In genomic region chr3:172655388-172655787, GRCh38 we compare ENCODE assay signal across 23 cellular contexts. TPM values are rescaled to one million over a fixed set of nuclear protein-coding genes. Genes with fewer than 3 reads are reported as not detected.
A peak's percentile ranks its signal among the peaks of the same experiment; 100 is the strongest.
DNase-seq lines count a peak whose midpoint lies in the region; ATAC-seq, FAIRE-seq and TF ChIP-seq lines count a peak whose summit lies in the region.
"Had no signal": no experiment of that assay in that cellular context is flagged by ENCODE, and none has a peak within 500 bp of the region (broad histone marks: within the 10 kb centered on the region; RNA-seq: fewer than 3 reads in every experiment).

No MANE protein-coding gene starts in this region.

- H3K4me2 ChIP-seq in HepG2 (ENCODE audit: low read depth, low read length) (no peak overlapping the region), H1 (ENCODE audit: insufficient read depth in 1 of 2, low read depth in 2 of 2, low read length in 2 of 2) (no peak overlapping the region)
- H3K4me2 ChIP-seq: A549; BLaER1 treated with 17β-estradiol and CSF1 and Interleukin-3, amounts not matched to agents 10 nM and 100 nM had no signal

- 0 out of 2 replicates have a peak, but pooled peaks cover 2% of the 10 kb centered on the region for H4K20me1 ChIP-seq in HepG2 (ENCODE audit: insufficient read depth, low read length)
- H4K20me1 ChIP-seq in H1 (replicated peaks in 1 of 2; ENCODE audit: control insufficient read depth in 1 of 2, insufficient read depth in 2 of 2, low read length in 2 of 2), result no peaks in the 10 kb centered on the region
- H4K20me1 ChIP-seq: BLaER1 treated with 17β-estradiol and CSF1 and Interleukin-3, amounts not matched to agents 10 nM and 100 nM had no signal

- DNase-seq in HepG2 (ENCODE audit: low spot score) (peak; percentile 41), right lobe of liver (no peak), Panc1 (ENCODE audit: low read depth, low spot score) (no peak), H1 (ENCODE audit: low read depth in 1 of 2, low spot score in 2 of 2) (no peak), immature natural killer cell (peak in 2 of 3 donors; percentile 28 to 44)
- no peak for DNase-seq in stimulated activated naive CD8-positive, alpha-beta T cell treated with anti-CD3 and anti-CD28 coated beads, Interleukin-15, Interleukin-2, amounts not matched to agents 100 U/mL and 50 U/mL, for 24 hours
- DNase-seq: AML-193; Caco-2; Calu3; CD4-positive, alpha-beta T cell; CD8-positive, alpha-beta T cell; DMS79 treated with DMSO at 0.1 percent for 48 hours; GF-D8 had no signal

- BruUV-seq in HepG2 (replicated peaks; lab: Mats Ljungman, UMichigan) (no TSS peak), Panc1 (replicated peaks; lab: Mats Ljungman, UMichigan) (no TSS peak)

- H4K91ac ChIP-seq in H1 (replicated peaks; ENCODE audit: insufficient read length, low read length), result no peak overlapping the region

- TF ChIP-seq RAD21 in HepG2 (CRISPR knock-in tag; IDR thresholded peaks at IDR 0.05) (no peak), H1 (IDR thresholded peaks at IDR 0.05 in 1 of 2, conservative IDR thresholded peaks at IDR 0.05 in 1 of 2; ENCODE audit: low read depth in 2 of 2, low read length in 2 of 2) (no peak)

- WGBS in HepG2 (ENCODE audit: low lambda C conversion rate), result 74% methylated on average over 5 of the region's 5 CpGs
- 94% methylated on average over 5 of the region's 5 CpGs for WGBS in right lobe of liver (ENCODE audit: insufficient coverage, low coverage, low lambda C conversion rate, missing lambda C conversion rate)
- WGBS in H1 (ENCODE audit: extremely low coverage in 1 of 2, insufficient coverage in 1 of 2, insufficient read length in 1 of 2, insufficient replicate concordance in 2 of 2, low coverage in 1 of 2, low lambda C conversion rate in 2 of 2, missing lambda C conversion rate in 1 of 2), 2 experiments, result 90% methylated on average over 5 of the region's 5 CpGs; no CpG with 5 or more reads in 1 of the 2 experiments

- CTCF ChIA-PET in HepG2 (lab: Yijun Ruan, JAX; ENCODE audit: low intra/inter-chr PET ratio, low total read pairs) (no interaction called here), Panc1 (lab: Charles Lee) (no interaction called here), H1 (lab: Charles Lee; ENCODE audit: partially characterized antibody) (interaction anchor here (1.3 to 4.8 kb wide), 3 partner anchors 11 to 314 kb away, joined by 3 to 23 read pairs (median 3); no protein-coding TSS in a partner anchor)

- no peaks in the 10 kb centered on the region for H3K9me3 Mint-ChIP-seq in immature natural killer cell
- H3K9me3 Mint-ChIP-seq: CD4-positive, alpha-beta T cell; CD8-positive, alpha-beta T cell had no signal

- TF ChIP-seq EP300 in HepG2 (IDR thresholded peaks at IDR 0.05; ENCODE audit: low read depth in 2 of 2, low read length in 2 of 2) (no peak), HepG2 (CRISPR knock-in tag; IDR thresholded peaks at IDR 0.05; ENCODE audit: borderline replicate concordance) (no peak), H1 (IDR thresholded peaks at IDR 0.05; ENCODE audit: borderline replicate concordance in 1 of 2, low read depth in 2 of 2, low read length in 2 of 2) (no peak)

- no peak overlapping the region for H3K56ac ChIP-seq in H1 (replicated peaks; ENCODE audit: insufficient read length, low read depth, low read length)

- H3K18ac ChIP-seq in H1 (ENCODE audit: extremely low read depth, low read length), result no peak overlapping the region

- no peak overlapping the region for H2BK15ac ChIP-seq in H1 (ENCODE audit: low read length)

- no peak overlapping the region for H3K14ac ChIP-seq in H1 (ENCODE audit: insufficient read length)

- H3K79me2 ChIP-seq in HepG2 (ENCODE audit: insufficient read depth, low read length) (no peaks in the 10 kb centered on the region), H1 (ENCODE audit: control insufficient read depth in 1 of 2, insufficient read depth in 2 of 2, low read length in 2 of 2) (no peaks in the 10 kb centered on the region)

- no peak overlapping the region for H3K27ac Mint-ChIP-seq in immature natural killer cell
- H3K27ac Mint-ChIP-seq: B cell; CD4-positive, alpha-beta T cell; CD8-positive, alpha-beta T cell had no signal

- no peak overlapping the region for H3K4me3 Mint-ChIP-seq in immature natural killer cell
- H3K4me3 Mint-ChIP-seq: B cell; CD4-positive, alpha-beta T cell; CD8-positive, alpha-beta T cell had no signal

- H3K27ac ChIP-seq in HepG2 (ENCODE audit: extremely low read length, insufficient read depth, low read length) (no peak overlapping the region), right lobe of liver (no peak overlapping the region), Panc1 (ENCODE audit: low read length) (peak overlapping the region; percentile 20), H1 (ENCODE audit: low read depth, low read length) (no peak overlapping the region)
- H3K27ac ChIP-seq: 22Rv1; BLaER1 treated with 17β-estradiol and CSF1 and Interleukin-3, amounts not matched to agents 10 nM and 100 nM; C4-2B had no signal

- H3K23ac ChIP-seq in H1 (ENCODE audit: insufficient read length), result no peak overlapping the region

- H3K4me1 ChIP-seq in HepG2 (ENCODE audit: insufficient read depth, low read length), result peaks cover 48% of the 10 kb centered on the region
- H3K4me1 ChIP-seq in right lobe of liver, result no peaks in the 10 kb centered on the region
- peaks cover 25% of the 10 kb centered on the region for H3K4me1 ChIP-seq in Panc1 (ENCODE audit: control insufficient read depth, insufficient read depth, low read length)
- peaks cover 0 to 2% (median 1%) of the 10 kb centered on the region in 4 experiments; a peak in 3 of 7 replicates for H3K4me1 ChIP-seq in H1 (replicated peaks in 1 of 4; ENCODE audit: control insufficient read depth in 3 of 4, insufficient read depth in 4 of 4, low read length in 3 of 4)
- H3K4me1 ChIP-seq: Caco-2 had no signal

- H3K27me3 ChIP-seq in HepG2 (ENCODE audit: control insufficient read depth in 1 of 2, insufficient read depth in 2 of 2, low read length in 2 of 2) (no peaks in the 10 kb centered on the region), right lobe of liver (no peaks in the 10 kb centered on the region), Panc1 (ENCODE audit: control insufficient read depth, insufficient read depth, low read length) (no peaks in the 10 kb centered on the region), H1 (replicated peaks in 1 of 4; ENCODE audit: control insufficient read depth in 3 of 4, extremely low read depth in 1 of 4, insufficient read depth in 3 of 4, low read length in 3 of 4) (no peaks in the 10 kb centered on the region)
- H3K27me3 ChIP-seq: BLaER1 treated with 17β-estradiol and CSF1 and Interleukin-3, amounts not matched to agents 10 nM and 100 nM had no signal

- H3K36me3 ChIP-seq in HepG2 (replicated peaks in 1 of 2; ENCODE audit: control insufficient read depth in 1 of 2, insufficient read depth in 2 of 2, low read length in 2 of 2) (no peaks in the 10 kb centered on the region), right lobe of liver (no peaks in the 10 kb centered on the region), Panc1 (ENCODE audit: control insufficient read depth, insufficient read depth, low read length) (no peaks in the 10 kb centered on the region), H1 (ENCODE audit: control insufficient read depth in 2 of 4, insufficient read depth in 4 of 4, low read length in 3 of 4) (no peaks in the 10 kb centered on the region)
- H3K36me3 ChIP-seq: BLaER1 treated with 17β-estradiol and CSF1 and Interleukin-3, amounts not matched to agents 10 nM and 100 nM had no signal

- H3K27me3 Mint-ChIP-seq in immature natural killer cell (ENCODE audit: low read depth in 3 of 3), result no peaks in the 10 kb centered on the region
- H3K27me3 Mint-ChIP-seq: B cell; CD4-positive, alpha-beta T cell had no signal

- no peak overlapping the region for H3K4me3 ChIP-seq in HepG2 (replicated peaks in 1 of 3; ENCODE audit: insufficient read depth in 1 of 3, low read depth in 2 of 3, low read length in 3 of 3)
- no peak overlapping the region for H3K4me3 ChIP-seq in right lobe of liver
- no peak overlapping the region for H3K4me3 ChIP-seq in Panc1 (ENCODE audit: low read depth in 2 of 2, low read length in 2 of 2)
- no peak overlapping the region for H3K4me3 ChIP-seq in H1 (ENCODE audit: extremely low read depth in 1 of 4, insufficient read depth in 2 of 4, low read depth in 3 of 4, low read length in 4 of 4)
- H3K4me3 ChIP-seq: A549; BLaER1 treated with 17β-estradiol and CSF1 and Interleukin-3, amounts not matched to agents 10 nM and 100 nM had no signal

- no peak overlapping the region for H2AFZ ChIP-seq in HepG2 (ENCODE audit: low read length)
- no peak overlapping the region for H2AFZ ChIP-seq in H1 (ENCODE audit: low read length)

- H2BK12ac ChIP-seq in H1 (ENCODE audit: low read depth, low read length), result 0 out of 2 replicates have a peak overlapping the region, but pooled peaks have one; percentile 9

- peaks cover 3 to 13% (median 12%) of the 10 kb centered on the region in 3 donors for H3K36me3 Mint-ChIP-seq in immature natural killer cell
- H3K36me3 Mint-ChIP-seq: CD8-positive, alpha-beta T cell had no signal

- H2BK20ac ChIP-seq in H1 (ENCODE audit: low read length), result no peak overlapping the region

- H3K79me1 ChIP-seq in H1 (ENCODE audit: low read depth, low read length), result no peaks in the 10 kb centered on the region

- FAIRE-seq in HepG2 (lab: Jason Lieb, UNC), result peak; percentile 12
- no peak for FAIRE-seq in H1 (lab: Jason Lieb, UNC)
- FAIRE-seq: A549, D721Med, G401.6, GM12891 had no signal

- no peak overlapping the region for H3K4ac ChIP-seq in H1 (replicated peaks; ENCODE audit: insufficient read length, low read depth, low read length)

- no peak overlapping the region for H4K5ac ChIP-seq in H1 (ENCODE audit: insufficient read length, low read depth, low read length)

- H2BK120ac ChIP-seq in H1 (replicated peaks; ENCODE audit: low read depth, low read length), result no peak overlapping the region

- H2BK5ac ChIP-seq in H1 (ENCODE audit: low read depth, low read length), result no peak overlapping the region

- H3K9me3 ChIP-seq in HepG2 (ENCODE audit: low read length), result no peaks in the 10 kb centered on the region
- H3K9me3 ChIP-seq in right lobe of liver, result no peaks in the 10 kb centered on the region
- H3K9me3 ChIP-seq in Panc1 (ENCODE audit: control insufficient read depth, insufficient read depth, low read depth, low read length), result no peaks in the 10 kb centered on the region
- no peaks in the 10 kb centered on the region for H3K9me3 ChIP-seq in H1 (ENCODE audit: insufficient read depth in 2 of 2, low read depth in 1 of 2, low read length in 1 of 2)
- H3K9me3 ChIP-seq: A549, Caco-2 had no signal

- no peak for TF ChIP-seq CTCF in HepG2 (CRISPR knock-in tag; IDR thresholded peaks at IDR 0.05)
- TF ChIP-seq CTCF in right lobe of liver (IDR thresholded peaks at IDR 0.05), result no peak
- no peak for TF ChIP-seq CTCF in Panc1 (IDR thresholded peaks at IDR 0.05)
- no peak for TF ChIP-seq CTCF in H1 (IDR thresholded peaks at IDR 0.05; ENCODE audit: control extremely low read depth in 1 of 3, insufficient read depth in 1 of 3, low read depth in 1 of 3, low read length in 3 of 3)

- no peak overlapping the region for H2AK5ac ChIP-seq in H1 (ENCODE audit: low read depth, low read length)

- no peaks in the 10 kb centered on the region for H3K23me2 ChIP-seq in H1 (ENCODE audit: low read depth, low read length)

- H3K9ac ChIP-seq in HepG2 (ENCODE audit: insufficient read depth, low read depth, low read length), result no peak overlapping the region
- H3K9ac ChIP-seq in H1 (replicated peaks in 1 of 4; ENCODE audit: extremely low read depth in 1 of 4, low read depth in 3 of 4, low read length in 3 of 4), result no peak overlapping the region
- H3K9ac ChIP-seq: BLaER1 treated with 17β-estradiol and CSF1 and Interleukin-3, amounts not matched to agents 10 nM and 100 nM had no signal

- H3K4me1 Mint-ChIP-seq in immature natural killer cell, result peaks cover 27 to 37% of the 10 kb centered on the region in 2 donors

- in situ Hi-C loops in HepG2 (cut with HindIII; ENCODE audit: extremely low pct_ligation_motif_present, low pct_unique_long_range_greater_than_20kb) (no loop called here), Panc1 (cut with HindIII; ENCODE audit: low pct_unique_long_range_greater_than_20kb, low sequenced_read_pairs) (no loop called here)

- H4K8ac ChIP-seq in H1 (ENCODE audit: extremely low read depth, insufficient read depth, low read length), result no peak overlapping the region

- ATAC-seq in HepG2 (peak; percentile 50), right lobe of liver (no peak), Panc1 (no peak), GM18519 (IDR thresholded peaks at IDR 0.05; ENCODE audit: low FRiP score, unreplicated experiment) (no peak), HG03025 (IDR thresholded peaks at IDR 0.05; ENCODE audit: low FRiP score, unreplicated experiment) (no peak)
- ATAC-seq in stimulated activated naive CD8-positive, alpha-beta T cell treated with anti-CD3 and anti-CD28 coated beads, Interleukin-15, Interleukin-2, amounts not matched to agents 100 U/mL and 50 U/mL, for 24 hours, result no peak
- ATAC-seq: A549; CD8-positive, alpha-beta T cell had no signal

- intact Hi-C loops in HepG2 (cut with micrococcal nuclease; ENCODE audit: unreplicated experiment) (no loop called here), right lobe of liver (cut with DNase I) (no loop called here), Panc1 (cut with micrococcal nuclease; ENCODE audit: unreplicated experiment) (no loop called here)

- TF ChIP-seq POLR2A in HepG2 (IDR thresholded peaks at IDR 0.05; ENCODE audit: insufficient read depth in 1 of 2, low read depth in 2 of 2, low read length in 2 of 2), result no peak
- TF ChIP-seq POLR2A in right lobe of liver (IDR thresholded peaks at IDR 0.05), result no peak
- no peak for TF ChIP-seq POLR2A in H1 (IDR thresholded peaks at IDR 0.05; ENCODE audit: control extremely low read depth in 1 of 2, low read depth in 2 of 2, low read length in 2 of 2)

- POLR2A ChIA-PET in HepG2 (lab: Yijun Ruan, JAX), result no interaction called here
- POLR2A ChIA-PET in Panc1 (lab: Charles Lee), result no interaction called here
- POLR2A ChIA-PET in H1 (lab: Charles Lee; ENCODE audit: partially characterized antibody), result no interaction called here

RNA-seq across cellular contexts. Expression of gene NCEH1, which starts 55.5 kb away (rescaled TPM):
- 7.9 and 12.9 TPM in 2 replicates for total RNA-seq in HepG2 (2016; rRNA removed; fragmentation: Illumina TruSeq; extraction: Trizol)
- total RNA-seq in HepG2 (2016; cell fraction: cytosol; rRNA removed; fragmentation: Illumina TruSeq; extraction: Trizol; ENCODE audit: low read depth), result 1.1 and 1.2 TPM in 2 replicates
- 9.2 and 11.9 TPM in 2 replicates for total RNA-seq in HepG2 (2016; cell fraction: insoluble cytoplasmic fraction; rRNA removed; fragmentation: Illumina TruSeq; extraction: Trizol)
- total RNA-seq in HepG2 (2016; cell fraction: membrane; rRNA removed; fragmentation: Illumina TruSeq; extraction: Trizol), result 2.6 and 2.7 TPM in 2 replicates
- 13.8 and 15.3 TPM in 2 replicates for total RNA-seq in HepG2 (2016; cell fraction: nucleus; rRNA removed; fragmentation: Illumina TruSeq; extraction: Trizol)
- polyA plus RNA-seq in HepG2 (2011; rRNA removed), result 17.9 and 21.4 TPM in 2 replicates
- 14.9 and 17.6 TPM in 2 replicates for polyA plus RNA-seq in HepG2 (2011; cell fraction: cytosol; rRNA removed)
- polyA plus RNA-seq in HepG2 (2011; cell fraction: nucleus; rRNA removed), result 6.9 and 7.5 TPM in 2 replicates
- polyA plus RNA-seq in HepG2 (2012), result 22.9 and 30.2 TPM in 2 replicates
- polyA plus RNA-seq in HepG2 (2016; cell fraction: cytosol; fragmentation: Illumina TruSeq; extraction: Trizol; ENCODE audit: low read depth), result 0.27 and 0.40 TPM in 2 replicates
- 6.4 and 7.2 TPM in 2 replicates for polyA plus RNA-seq in HepG2 (2016; cell fraction: insoluble cytoplasmic fraction; fragmentation: Illumina TruSeq; extraction: Trizol; ENCODE audit: low read depth)
- polyA plus RNA-seq in HepG2 (2016; cell fraction: membrane; fragmentation: Illumina TruSeq; extraction: Trizol; ENCODE audit: low read depth), result 1.1 and 1.2 TPM in 2 replicates
- polyA plus RNA-seq in HepG2 (2016; cell fraction: nucleus; fragmentation: Illumina TruSeq; extraction: Trizol; ENCODE audit: insufficient read depth, low read depth), result 16.8 and 17.4 TPM in 2 replicates
- polyA minus RNA-seq in HepG2 (2011; rRNA and poly(A)+ RNA removed; ENCODE audit: low replicate concordance), result 52.9 and 64.7 TPM in 2 replicates
- polyA minus RNA-seq in HepG2 (2011; cell fraction: cytosol; rRNA and poly(A)+ RNA removed), result 42.9 and 44.0 TPM in 2 replicates
- 18.9 and 21.8 TPM in 2 replicates for polyA minus RNA-seq in HepG2 (2011; cell fraction: nucleus; rRNA and poly(A)+ RNA removed)
- total RNA-seq in right lobe of liver, result 10 to 100 TPM in 1 of 6 experiments, 1 to 10 TPM in 5; 1.5 to 13.0 (median 4.3) TPM
- total RNA-seq in Panc1 (2021; ENCODE audit: unreplicated experiment), result 73.0 TPM
- polyA plus RNA-seq in Panc1 (2012; ENCODE audit: insufficient read length), result 31.7 TPM
- total RNA-seq in H1 (2021; fragmentation: NEBNext Ultra II Directional; extraction: Animal tissue kit (Norgen Biotek cat#: 25700)), result 5.4 and 6.4 TPM in 2 replicates
- 1.4 and 2.2 TPM in 2 replicates for polyA plus RNA-seq in H1 (2011; rRNA removed)
- 1.2 TPM for polyA plus RNA-seq in H1 (2011; cell fraction: cytosol; rRNA removed)
- polyA plus RNA-seq in H1 (2011; cell fraction: nucleus; rRNA removed), result 1.9 TPM
- polyA plus RNA-seq in H1 (2012, experiment 1 of 2), result 1.5 to 3.1 TPM (median 2.1 TPM) in 4 replicates
- polyA plus RNA-seq in H1 (2012, experiment 2 of 2), result 0.26 TPM
- polyA plus RNA-seq in H1 (2013, experiment 1 of 2), result 5.0 TPM
- polyA plus RNA-seq in H1 (2013, experiment 2 of 2), result 5.6 TPM
- polyA minus RNA-seq in H1 (2011; rRNA and poly(A)+ RNA removed), result 6.1 and 6.2 TPM in 2 replicates
- 2.6 TPM for polyA minus RNA-seq in H1 (2011; cell fraction: cytosol; rRNA and poly(A)+ RNA removed)
- polyA minus RNA-seq in H1 (2011; cell fraction: nucleus; rRNA and poly(A)+ RNA removed), result 8.0 TPM
- 1 to 10 TPM; 3.0 to 7.1 (median 4.5) TPM for polyA plus RNA-seq in immature natural killer cell

Comparison
In these comparisons a context has a peak if more than half of its experiments do, and no peak if none do; other contexts are left out.
1. DNase-seq: peak in HepG2 (single experiment) and immature natural killer cell (2 of 3); none in right lobe of liver (0 of 3), Panc1 (single experiment), H1 (0 of 2) and stimulated activated naive CD8-positive, alpha-beta T cell treated with anti-CD3 and anti-CD28 coated beads, Interleukin-15, Interleukin-2, amounts not matched to agents 100 U/mL and 50 U/mL, for 24 hours (single experiment).